Comparison of ENCODE assay signal across 1 cellular context in the genomic region with DNA sequence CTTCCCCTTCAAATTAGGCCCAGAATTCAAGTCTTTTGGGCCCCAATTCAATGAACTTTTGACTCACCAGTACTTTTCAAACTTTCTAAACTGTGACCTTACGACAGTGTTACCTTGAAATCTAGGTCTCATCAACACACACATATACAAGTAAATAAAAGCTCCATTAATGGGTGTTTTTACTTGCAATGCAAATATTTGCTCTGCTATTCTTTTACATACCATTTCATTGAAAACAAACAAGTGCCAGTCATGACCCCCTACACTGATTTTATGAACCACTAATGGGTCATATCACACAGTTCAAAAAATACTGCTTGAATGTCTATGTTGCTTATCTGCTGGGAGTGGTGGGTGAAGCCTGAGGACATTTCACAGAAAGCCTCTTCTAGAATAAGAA.
TF ChIP-seq lines count a peak whose summit lies in the region.

No MANE protein-coding gene starts in this region.

TF ChIP-seq in HepG2, 621 proteins besides CTCF, POLR2A, EP300 and RAD21 (continued from another document and continues in another):
- TF ChIP-seq FOXJ3 (CRISPR knock-in tag; IDR thresholded peaks at IDR 0.05; ENCODE audit: borderline replicate concordance) (peak; percentile 75; the same call in 1 of the 2 replicates), ZNF598 (CRISPR knock-in tag; IDR thresholded peaks at IDR 0.05; ENCODE audit: borderline replicate concordance) (no peak), ZNF121 (CRISPR knock-in tag; IDR thresholded peaks at IDR 0.05) (no peak), MAX (IDR thresholded peaks at IDR 0.05) (no peak), ZFP41 (CRISPR knock-in tag; IDR thresholded peaks at IDR 0.05; ENCODE audit: borderline replicate concordance) (no peak), FOSL2 (CRISPR knock-in tag; IDR thresholded peaks at IDR 0.05) (peak; percentile 10; the same call in 1 of the 2 replicates), NR2F6 (IDR thresholded peaks at IDR 0.05) (peak; percentile 76), NR2F6 (CRISPR knock-in tag; IDR thresholded peaks at IDR 0.05) (peak; percentile 79), BRCA1 (CRISPR knock-in tag; IDR thresholded peaks at IDR 0.05) (no peak), ZNF746 (CRISPR knock-in tag; IDR thresholded peaks at IDR 0.05) (no peak), SALL1 (CRISPR knock-in tag; IDR thresholded peaks at IDR 0.05) (no peak; the same call in 1 of the 2 replicates), MIER3 (CRISPR knock-in tag; IDR thresholded peaks at IDR 0.05; ENCODE audit: borderline replicate concordance) (peak; percentile 45; the same call in 1 of the 2 replicates), BCL3 (CRISPR knock-in tag; IDR thresholded peaks at IDR 0.05) (no peak), MIXL1 (CRISPR knock-in tag; IDR thresholded peaks at IDR 0.05) (peak; percentile 82; the same call in 1 of the 2 replicates), ZSCAN20 (CRISPR knock-in tag; IDR thresholded peaks at IDR 0.05; ENCODE audit: borderline replicate concordance) (no peak), ZNF331 (CRISPR knock-in tag; IDR thresholded peaks at IDR 0.05) (peak; percentile 46; the same call in 1 of the 2 replicates), PCBP1 (IDR thresholded peaks at IDR 0.05; ENCODE audit: borderline replicate concordance, low read depth, low read length) (no peak), REL (CRISPR knock-in tag; conservative IDR thresholded peaks at IDR 0.05) (no peak), CREM (IDR thresholded peaks at IDR 0.05) (peak; percentile 57; the same call in 1 of the 2 replicates), CREM (CRISPR knock-in tag; IDR thresholded peaks at IDR 0.05) (no peak), KDM1A (CRISPR knock-in tag; IDR thresholded peaks at IDR 0.05) (no peak), LCORL (IDR thresholded peaks at IDR 0.05) (no peak), LCORL (CRISPR knock-in tag; IDR thresholded peaks at IDR 0.05) (peak; percentile 33; the same call in 1 of the 2 replicates), ZNF639 (CRISPR knock-in tag; conservative IDR thresholded peaks at IDR 0.05) (no peak), CHD2 (IDR thresholded peaks at IDR 0.05; ENCODE audit: low read depth, low read length) (no peak), ZNF646 (CRISPR knock-in tag; IDR thresholded peaks at IDR 0.05) (no peak), TBP (CRISPR knock-in tag; IDR thresholded peaks at IDR 0.05) (no peak), NPAS2 (CRISPR knock-in tag; IDR thresholded peaks at IDR 0.05; ENCODE audit: borderline replicate concordance) (no peak), SATB2 (CRISPR knock-in tag; IDR thresholded peaks at IDR 0.05) (0 out of 2 replicates have a peak, but pooled peaks have one; percentile 51), FOSL1 (CRISPR knock-in tag; IDR thresholded peaks at IDR 0.05; ENCODE audit: borderline replicate concordance) (no peak), NFKBIZ (CRISPR knock-in tag; IDR thresholded peaks at IDR 0.05) (peak; percentile 71; the same call in 1 of the 2 replicates), DPF2 (CRISPR knock-in tag; IDR thresholded peaks at IDR 0.05; ENCODE audit: borderline replicate concordance, low read depth) (0 out of 2 replicates have a peak, but pooled peaks have one; percentile 32), SIX1 (CRISPR knock-in tag; IDR thresholded peaks at IDR 0.05; ENCODE audit: borderline replicate concordance) (peak; percentile 75), NCOA2 (CRISPR knock-in tag; IDR thresholded peaks at IDR 0.05) (peak; percentile 89), TEF (CRISPR knock-in tag; IDR thresholded peaks at IDR 0.05) (no peak), POGZ (CRISPR knock-in tag; IDR thresholded peaks at IDR 0.05) (peak; percentile 50), KMT2B (CRISPR knock-in tag; IDR thresholded peaks at IDR 0.05) (peak; percentile 43; the same call in 1 of the 2 replicates), ATF7-NPFF (CRISPR knock-in tag; IDR thresholded peaks at IDR 0.05; ENCODE audit: low read depth) (no peak), SP4 (CRISPR knock-in tag; IDR thresholded peaks at IDR 0.05) (no peak), ZGPAT (CRISPR knock-in tag; IDR thresholded peaks at IDR 0.05) (peak; percentile 68), GFI1 (CRISPR knock-in tag; IDR thresholded peaks at IDR 0.05; ENCODE audit: borderline replicate concordance) (peak; percentile 98), ZFP37 (CRISPR knock-in tag; IDR thresholded peaks at IDR 0.05; ENCODE audit: borderline replicate concordance) (no peak), GTF3A (CRISPR knock-in tag; conservative IDR thresholded peaks at IDR 0.05) (no peak), CSRNP1 (CRISPR knock-in tag; IDR thresholded peaks at IDR 0.05) (no peak), HHEX (CRISPR knock-in tag; IDR thresholded peaks at IDR 0.05) (peak; percentile 66)
- TF ChIP-seq, protein P1, sequence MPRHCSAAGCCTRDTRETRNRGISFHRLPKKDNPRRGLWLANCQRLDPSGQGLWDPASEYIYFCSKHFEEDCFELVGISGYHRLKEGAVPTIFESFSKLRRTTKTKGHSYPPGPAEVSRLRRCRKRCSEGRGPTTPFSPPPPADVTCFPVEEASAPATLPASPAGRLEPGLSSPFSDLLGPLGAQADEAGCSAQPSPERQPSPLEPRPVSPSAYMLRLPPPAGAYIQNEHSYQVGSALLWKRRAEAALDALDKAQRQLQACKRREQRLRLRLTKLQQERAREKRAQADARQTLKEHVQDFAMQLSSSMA (CRISPR knock-in tag; IDR thresholded peaks at IDR 0.05): no peak
- TF ChIP-seq, protein P2, sequence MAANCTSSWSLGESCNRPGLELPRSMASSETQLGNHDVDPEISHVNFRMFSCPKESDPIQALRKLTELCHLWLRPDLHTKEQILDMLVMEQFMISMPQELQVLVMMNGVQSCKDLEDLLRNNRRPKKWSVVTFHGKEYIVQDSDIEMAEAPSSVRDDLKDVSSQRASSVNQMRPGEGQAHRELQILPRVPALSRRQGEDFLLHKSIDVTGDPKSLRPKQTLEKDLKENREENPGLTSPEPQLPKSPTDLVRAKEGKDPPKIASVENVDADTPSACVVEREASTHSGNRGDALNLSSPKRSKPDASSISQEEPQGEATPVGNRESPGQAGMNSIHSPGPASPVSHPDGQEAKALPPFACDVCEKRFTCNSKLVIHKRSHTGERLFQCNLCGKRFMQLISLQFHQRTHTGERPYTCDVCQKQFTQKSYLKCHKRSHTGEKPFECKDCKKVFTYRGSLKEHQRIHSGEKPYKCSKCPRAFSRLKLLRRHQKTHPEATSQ (CRISPR knock-in tag; IDR thresholded peaks at IDR 0.05; ENCODE audit: borderline replicate concordance): 0 out of 2 replicates have a peak, but pooled peaks have one; percentile 41
- TF ChIP-seq, protein P3, sequence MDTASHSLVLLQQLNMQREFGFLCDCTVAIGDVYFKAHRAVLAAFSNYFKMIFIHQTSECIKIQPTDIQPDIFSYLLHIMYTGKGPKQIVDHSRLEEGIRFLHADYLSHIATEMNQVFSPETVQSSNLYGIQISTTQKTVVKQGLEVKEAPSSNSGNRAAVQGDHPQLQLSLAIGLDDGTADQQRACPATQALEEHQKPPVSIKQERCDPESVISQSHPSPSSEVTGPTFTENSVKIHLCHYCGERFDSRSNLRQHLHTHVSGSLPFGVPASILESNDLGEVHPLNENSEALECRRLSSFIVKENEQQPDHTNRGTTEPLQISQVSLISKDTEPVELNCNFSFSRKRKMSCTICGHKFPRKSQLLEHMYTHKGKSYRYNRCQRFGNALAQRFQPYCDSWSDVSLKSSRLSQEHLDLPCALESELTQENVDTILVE (CRISPR knock-in tag; IDR thresholded peaks at IDR 0.05): peak; percentile 60; the same call in 1 of the 2 replicates
